8 cellular contexts compared by ENCODE assay signal in genomic region chr6:137233561-137234504, GRCh38. TPM values are rescaled to one million over a fixed set of nuclear protein-coding genes. Genes with fewer than 3 reads are reported as not detected.
DNase-seq lines count a peak whose midpoint lies in the region; ATAC-seq and TF ChIP-seq lines count a peak whose summit lies in the region.

No MANE protein-coding gene starts in this region.

- peak overlapping the region; percentile 5 for H2AFZ ChIP-seq in SU-DHL-6 (ENCODE audit: low read depth, low read length, severe bottlenecking)

- intact Hi-C loops in sigmoid colon (cut with DNase I): no loop called here

- TF ChIP-seq EP300 in sigmoid colon (IDR thresholded peaks at IDR 0.05): no peak

- H3K36me3 ChIP-seq in SU-DHL-6 (ENCODE audit: low read length) (no peaks in the 10 kb centered on the region), sigmoid colon (no peaks in the 10 kb centered on the region)

- H3K79me2 ChIP-seq in SU-DHL-6 (ENCODE audit: insufficient read depth, low read length): no peaks in the 10 kb centered on the region

- no peak for TF ChIP-seq POLR2A in sigmoid colon (IDR thresholded peaks at IDR 0.05)

- H3K27ac ChIP-seq in SU-DHL-6 (ENCODE audit: low read depth, low read length) (no peak overlapping the region), sigmoid colon (peak overlapping the region; percentile 35 to 71 (median 48))

- H3K4me1 ChIP-seq in sigmoid colon: peaks cover 0 to 8% (median 0%) of the 10 kb centered on the region in 4 donors

- no peaks in the 10 kb centered on the region for H4K20me1 ChIP-seq in SU-DHL-6 (ENCODE audit: low read depth, low read length)

- no peaks in the 10 kb centered on the region for H3K9me3 ChIP-seq in SU-DHL-6 (ENCODE audit: insufficient read depth, low read length)
- H3K9me3 ChIP-seq in sigmoid colon: no peaks in the 10 kb centered on the region

- peak overlapping the region; percentile 49 for H3K4me2 ChIP-seq in SU-DHL-6 (ENCODE audit: low read depth, low read length, poor library complexity, severe bottlenecking)

- TF ChIP-seq CTCF in SU-DHL-6 (IDR thresholded peaks at IDR 0.05; ENCODE audit: insufficient read depth, low read length, poor library complexity, severe bottlenecking): no peak
- no peak for TF ChIP-seq CTCF in fibroblast of mammary gland (conservative IDR thresholded peaks at IDR 0.05; ENCODE audit: control insufficient read depth, insufficient read depth, low read depth, low read length)
- TF ChIP-seq CTCF in sigmoid colon (IDR thresholded peaks at IDR 0.05): no peak

- no peaks in the 10 kb centered on the region for H3K9me2 ChIP-seq in SU-DHL-6 (replicated peaks; ENCODE audit: insufficient read depth, low read length)

- DNase-seq in NCI-H2196 (lab: John Stamatoyannopoulos, UW; ENCODE audit: unreplicated experiment) (peak; percentile 9), NCI-H2196 treated with DMSO at 0.1 percent for 48 hours (lab: John Stamatoyannopoulos, UW; ENCODE audit: unreplicated experiment) (no peak), fibroblast of mammary gland (ENCODE audit: low read depth) (peak; percentile 98), sigmoid colon (no peak), SW480 (ENCODE audit: low spot score) (no peak)

- no peaks in the 10 kb centered on the region for H3K27me3 ChIP-seq in SU-DHL-6 (ENCODE audit: low read length)
- no peaks in the 10 kb centered on the region for H3K27me3 ChIP-seq in sigmoid colon

- no peak overlapping the region for H3K4me3 ChIP-seq in SU-DHL-6 (ENCODE audit: insufficient read depth, low read length, poor library complexity, severe bottlenecking)
- no peak overlapping the region for H3K4me3 ChIP-seq in fibroblast of mammary gland (ENCODE audit: control insufficient read depth, low read depth, low read length)
- H3K4me3 ChIP-seq in sigmoid colon: no peak overlapping the region

- ATAC-seq in HG03045 (IDR thresholded peaks at IDR 0.05; ENCODE audit: unreplicated experiment): no peak
- no peak for ATAC-seq in HG02938 (IDR thresholded peaks at IDR 0.05; ENCODE audit: unreplicated experiment)

- H3K9ac ChIP-seq in SU-DHL-6 (ENCODE audit: low read length): no peak overlapping the region

- no peaks in the 10 kb centered on the region for H3F3A ChIP-seq in SU-DHL-6 (ENCODE audit: insufficient read depth)

- WGBS in sigmoid colon, 2 donors: 42 to 51% methylated on average over 5 of the region's 5 CpGs

RNA-seq across cellular contexts. Expression of gene IFNGR1, which starts 14.6 kb away (rescaled TPM):
- total RNA-seq in sigmoid colon: 10 to 100 TPM; 47.4 to 67.1 (median 62.3) TPM
- 100 to 1,000 TPM in 1 of 3 donors, 10 to 100 TPM in 2; 32.4 to 116 (median 52.7) TPM for polyA plus RNA-seq in sigmoid colon

Comparison
In these comparisons a context has a peak if more than half of its experiments do, and no peak if none do; other contexts are left out.
1. DNase-seq: peak in NCI-H2196 (single experiment) and fibroblast of mammary gland (single experiment); none in NCI-H2196 treated with DMSO at 0.1 percent for 48 hours (single experiment), sigmoid colon (single experiment) and SW480 (single experiment).